ENCODE assay signal across 19 cellular contexts in genomic region chr10:132704008-132704814, GRCh38.
"Had no signal": no experiment of that assay in that cellular context is flagged by ENCODE, and none has a peak within 500 bp of the region (broad histone marks: within the 10 kb centered on the region; RNA-seq: fewer than 3 reads in every experiment).

No MANE protein-coding gene starts in this region.

- DNase-seq: activated CD4-positive, alpha-beta T cell treated with anti-CD3 and anti-CD28 coated beads, Interleukin-2, amount 50 U/mL, for 48 hours; activated CD4-positive, CD25-positive, alpha-beta regulatory T cell treated with anti-CD3 and anti-CD28 coated beads, Interleukin-2, amount 50 U/mL, for 72 hours; activated CD8-positive, alpha-beta memory T cell treated with anti-CD3 and anti-CD28 coated beads, Interleukin-2, amount 10 ng/mL, durations not matched to agents 7 days and 5 days; activated gamma-delta T cell treated with Interleukin-2 at 50 U/mL for 16 hours; activated T-cell treated with anti-CD3 and anti-CD28 coated beads, Interleukin-2, amount 50 U/mL, for 24 hours; effector CD8-positive, alpha-beta T cell; stimulated activated CD4-positive, alpha-beta T cell treated with anti-CD3 and anti-CD28 coated beads, Interleukin-15, amount 100 ng/mL, for 24 hours; stimulated activated CD4-positive, alpha-beta T cell treated with anti-CD3 and anti-CD28 coated beads, Interleukin-4, amount 100 ng/mL, for 24 hours; stimulated activated naive CD8-positive, alpha-beta T cell treated with anti-CD3 and anti-CD28 coated beads, Interleukin-15, amount 100 ng/mL, for 72 hours; SW 1271 had no signal

- H3K27ac Mint-ChIP-seq: activated CD8-positive, alpha-beta memory T cell treated with anti-CD3 and anti-CD28 coated beads, Interleukin-2, amount 10 ng/mL, durations not matched to agents 7 days and 5 days; activated T-cell treated with anti-CD3 and anti-CD28 coated beads, Interleukin-2, amount 50 U/mL, for 24 hours had no signal

- ATAC-seq: activated CD8-positive, alpha-beta memory T cell treated with anti-CD3 and anti-CD28 coated beads, Interleukin-2, amount 10 ng/mL, durations not matched to agents 7 days and 5 days; naive thymus-derived CD8-positive, alpha-beta T cell; stimulated activated naive CD8-positive, alpha-beta T cell treated with anti-CD3 and anti-CD28 coated beads, Interleukin-15, amount 100 ng/mL, for 72 hours had no signal

- H3K4me3 ChIP-seq: ascending aorta, heart left ventricle, psoas muscle, thoracic aorta had no signal

- H3K9me3 ChIP-seq: psoas muscle had no signal

- H3K4me3 Mint-ChIP-seq: activated CD8-positive, alpha-beta memory T cell treated with anti-CD3 and anti-CD28 coated beads, Interleukin-2, amount 10 ng/mL, durations not matched to agents 7 days and 5 days; activated T-cell treated with anti-CD3 and anti-CD28 coated beads, Interleukin-2, amount 50 U/mL, for 24 hours; naive thymus-derived CD8-positive, alpha-beta T cell; stimulated activated naive CD8-positive, alpha-beta T cell treated with anti-CD3 and anti-CD28 coated beads, Interleukin-15, amount 100 ng/mL, for 72 hours had no signal

- H3K27ac ChIP-seq: ascending aorta, heart left ventricle, psoas muscle, thoracic aorta had no signal

- H3K4me1 ChIP-seq: ascending aorta, psoas muscle had no signal

- FAIRE-seq: bronchial epithelial cell, colon, frontal cortex, keratinocyte had no signal

- H3K4me1 Mint-ChIP-seq: stimulated activated naive CD8-positive, alpha-beta T cell treated with anti-CD3 and anti-CD28 coated beads, Interleukin-15, amount 100 ng/mL, for 72 hours had no signal

- H3K27me3 ChIP-seq: ascending aorta, heart left ventricle had no signal

- H3K27me3 Mint-ChIP-seq: activated CD8-positive, alpha-beta memory T cell treated with anti-CD3 and anti-CD28 coated beads, Interleukin-2, amount 10 ng/mL, durations not matched to agents 7 days and 5 days; activated T-cell treated with anti-CD3 and anti-CD28 coated beads, Interleukin-2, amount 50 U/mL, for 24 hours; naive thymus-derived CD8-positive, alpha-beta T cell; stimulated activated naive CD8-positive, alpha-beta T cell treated with anti-CD3 and anti-CD28 coated beads, Interleukin-15, amount 100 ng/mL, for 72 hours had no signal
